ENCODE assay signal across 8 cellular contexts in the genomic region with DNA sequence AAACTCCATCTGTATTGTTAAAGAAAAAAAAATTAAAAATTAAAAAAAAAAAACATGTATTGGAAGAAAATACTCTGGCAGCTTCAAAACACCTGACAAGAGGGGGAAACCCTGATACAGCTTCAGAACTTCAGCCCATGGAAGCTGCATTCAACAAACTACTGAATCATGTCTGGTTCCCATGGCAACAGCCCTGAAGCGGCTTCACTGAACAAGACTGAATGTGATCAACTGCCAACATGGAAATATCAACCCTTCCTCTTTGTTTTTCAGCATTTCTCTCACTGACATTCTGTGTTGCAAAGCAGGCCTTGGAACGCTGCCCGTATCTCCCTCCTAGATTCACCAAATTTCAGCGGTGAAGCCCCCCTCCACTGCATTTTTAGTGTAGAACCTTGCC. TPM values are rescaled to one million over a fixed set of nuclear protein-coding genes. Genes with fewer than 3 reads are reported as not detected.
DNase-seq lines count a peak whose midpoint lies in the region; ATAC-seq and TF ChIP-seq lines count a peak whose summit lies in the region.

No MANE protein-coding gene starts in this region.

- TF ChIP-seq CTCF in omental fat pad (IDR thresholded peaks at IDR 0.05) = no peak

- no peaks in the 10 kb centered on the region for H3K9me3 Mint-ChIP-seq in activated T-cell treated with anti-CD3 and anti-CD28 coated beads, Interleukin-2, amount 50 U/mL, for 4 hours

- H3K36me3 Mint-ChIP-seq in activated T-cell treated with anti-CD3 and anti-CD28 coated beads, Interleukin-2, amount 50 U/mL, for 4 hours (ENCODE audit: insufficient read depth) = no peaks in the 10 kb centered on the region

- H3K27me3 Mint-ChIP-seq in activated T-cell treated with anti-CD3 and anti-CD28 coated beads, Interleukin-2, amount 50 U/mL, for 4 hours (ENCODE audit: low read depth) = no peaks in the 10 kb centered on the region

- DNase-seq in NCI-H146 (lab: John Stamatoyannopoulos, UW) = peak; percentile 24
- no peak for DNase-seq in NCI-H146 treated with DMSO at 0.1 percent for 48 hours (lab: John Stamatoyannopoulos, UW; ENCODE audit: unreplicated experiment)
- peak; percentile 45 for DNase-seq in NCI-H2029 treated with DMSO at 0.1 percent for 48 hours (lab: John Stamatoyannopoulos, UW)
- DNase-seq in activated T-cell treated with anti-CD3 and anti-CD28 coated beads, Interleukin-2, amount 50 U/mL, for 4 hours = peak; percentile 41
- DNase-seq in fibroblast of the conjunctiva (ENCODE audit: low read depth) = peak; percentile 93
- peak; percentile 58 for DNase-seq in omental fat pad (ENCODE audit: low spot score)
- no peak for DNase-seq in NCI-H510A treated with DMSO at 0.1 percent for 48 hours (lab: John Stamatoyannopoulos, UW)
- no peak for DNase-seq in HT-29 (ENCODE audit: low spot score)

- H3K4me3 Mint-ChIP-seq in activated T-cell treated with anti-CD3 and anti-CD28 coated beads, Interleukin-2, amount 50 U/mL, for 4 hours = no peak overlapping the region

- ATAC-seq in activated T-cell treated with anti-CD3 and anti-CD28 coated beads, Interleukin-2, amount 50 U/mL, for 4 hours = peak; percentile 67 to 78
- ATAC-seq in omental fat pad (ENCODE audit: low FRiP score) = peak; percentile 79

- H3K4me1 Mint-ChIP-seq in activated T-cell treated with anti-CD3 and anti-CD28 coated beads, Interleukin-2, amount 50 U/mL, for 4 hours (ENCODE audit: low read depth) = peaks cover 16% of the 10 kb centered on the region

RNA-seq across cellular contexts. Expression of a gene that starts 48.1 kb away (rescaled TPM):
- 10 to 100 TPM; 21.4 to 26.3 (median 24.4) TPM for total RNA-seq in activated T-cell treated with anti-CD3 and anti-CD28 coated beads, Interleukin-2, amount 50 U/mL, for 4 hours
- total RNA-seq in omental fat pad = 10 to 100 TPM; 22.2 to 51.2 (median 30.6) TPM
- 3.1 and 7.5 TPM in 2 replicates for total RNA-seq in HT-29 (2014; rRNA removed; shearing (Covaris generic))

Comparison
In these comparisons a context has a peak if more than half of its experiments do, and no peak if none do; other contexts are left out.
1. DNase-seq: peak in NCI-H146 (single experiment), NCI-H2029 treated with DMSO at 0.1 percent for 48 hours (single experiment), activated T-cell treated with anti-CD3 and anti-CD28 coated beads, Interleukin-2, amount 50 U/mL, for 4 hours (single experiment), fibroblast of the conjunctiva (single experiment) and omental fat pad (single experiment); none in NCI-H146 treated with DMSO at 0.1 percent for 48 hours (single experiment), NCI-H510A treated with DMSO at 0.1 percent for 48 hours (single experiment) and HT-29 (single experiment).